16 cellular contexts compared by ENCODE assay signal in genomic region chrX:55867708-55868107, GRCh38.
DNase-seq lines count a peak whose midpoint lies in the region; ATAC-seq and TF ChIP-seq lines count a peak whose summit lies in the region.
"Had no signal": no experiment of that assay in that cellular context is flagged by ENCODE, and none has a peak within 500 bp of the region (broad histone marks: within the 10 kb centered on the region; RNA-seq: fewer than 3 reads in every experiment).

No MANE protein-coding gene starts in this region.

- CTCF ChIA-PET in GM10248 (lab: Yijun Ruan, JAX) = no interaction called here

- ATAC-seq in GM18499 (IDR thresholded peaks at IDR 0.05; ENCODE audit: insufficient read depth, unreplicated experiment) (peak; percentile 25), GM19452 (IDR thresholded peaks at IDR 0.05; ENCODE audit: unreplicated experiment) (peak; percentile 64), HG02763 (IDR thresholded peaks at IDR 0.05; ENCODE audit: unreplicated experiment) (peak; percentile 46), HG03378 (IDR thresholded peaks at IDR 0.05; ENCODE audit: unreplicated experiment) (peak; percentile 69)
- ATAC-seq: body of pancreas; effector memory CD8-positive, alpha-beta T cell; left lung had no signal

- DNase-seq in cardiac septum (ENCODE audit: low spot score) (no peak), GF-D8 (lab: John Stamatoyannopoulos, UW) (no peak), DMS79 (lab: John Stamatoyannopoulos, UW) (no peak), GM10248 (ENCODE audit: extremely low spot score) (no peak)
- DNase-seq: body of pancreas; DMS79 treated with DMSO at 0.1 percent for 48 hours; effector memory CD8-positive, alpha-beta T cell; left lung; NCI-H1436; spleen; trophoblast cell; WERI-Rb-1 had no signal

- POLR2A ChIA-PET in GM10248 (lab: Yijun Ruan, JAX) = no interaction called here

- intact Hi-C loops in cardiac septum (cut with DNase I) = no loop called here

- TF ChIP-seq CTCF in GM10248 (IDR thresholded peaks at IDR 0.05; ENCODE audit: control extremely low read depth, extremely low read depth, low read depth, missing control alignments) = no peak
